In the genomic region with DNA sequence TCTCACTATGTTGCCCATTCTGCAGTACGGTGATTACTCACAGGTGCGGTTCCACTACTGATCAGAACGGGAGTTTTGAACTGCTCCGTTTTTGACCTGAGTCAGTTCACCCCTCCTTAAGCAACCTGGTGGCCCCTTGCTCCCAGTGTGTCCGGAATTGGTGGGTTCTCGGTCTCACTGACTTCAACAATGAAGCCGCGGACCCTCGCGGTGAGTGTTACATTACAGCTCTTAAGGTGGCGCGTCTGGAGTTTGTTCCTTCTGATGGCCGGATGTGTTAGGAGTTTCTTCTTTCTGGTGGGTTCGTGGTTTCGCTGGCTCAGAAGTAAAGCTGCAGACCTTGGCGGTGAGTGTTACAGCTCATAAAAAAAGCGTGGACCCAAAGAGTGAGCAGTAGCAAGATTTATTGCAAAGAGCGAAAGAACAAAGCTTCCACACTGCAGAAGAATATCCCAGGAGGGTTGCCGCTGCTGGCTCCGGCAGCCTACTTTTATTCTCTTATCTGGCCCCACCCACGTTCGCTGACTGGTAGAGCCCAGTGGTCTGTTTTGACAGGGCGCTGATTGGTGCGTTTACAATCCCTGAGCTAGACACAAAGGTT, we compare ENCODE assay signal across 11 cellular contexts. TPM values are rescaled to one million over a fixed set of nuclear protein-coding genes. Genes with fewer than 3 reads are reported as not detected.
A peak's percentile ranks its signal among the peaks of the same experiment; 100 is the strongest.
DNase-seq lines count a peak whose midpoint lies in the region; ATAC-seq and TF ChIP-seq lines count a peak whose summit lies in the region.
"Had no signal": no experiment of that assay in that cellular context is flagged by ENCODE, and none has a peak within 500 bp of the region (broad histone marks: within the 10 kb centered on the region; RNA-seq: fewer than 3 reads in every experiment).

No MANE protein-coding gene starts in this region.

- H3K4me3 Mint-ChIP-seq in activated naive CD4-positive, alpha-beta T cell treated with anti-CD3 and anti-CD28 coated beads, Interleukin-2, amount 50 U/mL, for 24 hours: peak overlapping the region; percentile 94
- H3K4me3 Mint-ChIP-seq in stimulated activated effector memory CD8-positive, alpha-beta T cell treated with anti-CD3 and anti-CD28 coated beads, Interleukin-12 subunit alpha, Interleukin-12 subunit beta, amount 100 ng/mL, for 72 hours: no peak overlapping the region

- no peaks in the 10 kb centered on the region for H3K27me3 ChIP-seq in upper lobe of right lung
- H3K27me3 ChIP-seq: adrenal gland, thyroid gland had no signal

- no peaks in the 10 kb centered on the region for H3K9me3 ChIP-seq in upper lobe of right lung
- H3K9me3 ChIP-seq: adrenal gland, thyroid gland had no signal

- H3K27me3 Mint-ChIP-seq in activated naive CD4-positive, alpha-beta T cell treated with anti-CD3 and anti-CD28 coated beads, Interleukin-2, amount 50 U/mL, for 24 hours: no peaks in the 10 kb centered on the region

- no peaks in the 10 kb centered on the region for H3K36me3 Mint-ChIP-seq in activated naive CD4-positive, alpha-beta T cell treated with anti-CD3 and anti-CD28 coated beads, Interleukin-2, amount 50 U/mL, for 24 hours
- H3K36me3 Mint-ChIP-seq in stimulated activated effector memory CD8-positive, alpha-beta T cell treated with anti-CD3 and anti-CD28 coated beads, Interleukin-12 subunit alpha, Interleukin-12 subunit beta, amount 100 ng/mL, for 72 hours: no peaks in the 10 kb centered on the region

- TF ChIP-seq CTCF in upper lobe of right lung (IDR thresholded peaks at IDR 0.05): no peak

- no peaks in the 10 kb centered on the region for H3K9me3 Mint-ChIP-seq in activated naive CD4-positive, alpha-beta T cell treated with anti-CD3 and anti-CD28 coated beads, Interleukin-2, amount 50 U/mL, for 24 hours
- no peaks in the 10 kb centered on the region for H3K9me3 Mint-ChIP-seq in stimulated activated effector memory CD8-positive, alpha-beta T cell treated with anti-CD3 and anti-CD28 coated beads, Interleukin-12 subunit alpha, Interleukin-12 subunit beta, amount 100 ng/mL, for 72 hours

- peaks cover 28% of the 10 kb centered on the region for H3K4me1 Mint-ChIP-seq in activated naive CD4-positive, alpha-beta T cell treated with anti-CD3 and anti-CD28 coated beads, Interleukin-2, amount 50 U/mL, for 24 hours
- H3K4me1 Mint-ChIP-seq in stimulated activated effector memory CD8-positive, alpha-beta T cell treated with anti-CD3 and anti-CD28 coated beads, Interleukin-12 subunit alpha, Interleukin-12 subunit beta, amount 100 ng/mL, for 72 hours: peaks cover 22% of the 10 kb centered on the region

- H3K4me1 ChIP-seq in upper lobe of right lung: no peaks in the 10 kb centered on the region
- H3K4me1 ChIP-seq: adrenal gland had no signal

- ATAC-seq in GM21390 (IDR thresholded peaks at IDR 0.05; ENCODE audit: unreplicated experiment) (peak; percentile 57), GM21360 (IDR thresholded peaks at IDR 0.05; ENCODE audit: unreplicated experiment) (no peak), HG02763 (IDR thresholded peaks at IDR 0.05; ENCODE audit: unreplicated experiment) (no peak), upper lobe of right lung (no peak)
- peak; percentile 68 for ATAC-seq in stimulated activated effector memory CD8-positive, alpha-beta T cell treated with anti-CD3 and anti-CD28 coated beads, Interleukin-12 subunit alpha, Interleukin-12 subunit beta, amount 100 ng/mL, for 72 hours

- H3K36me3 ChIP-seq in upper lobe of right lung: no peaks in the 10 kb centered on the region
- H3K36me3 ChIP-seq: adrenal gland, thyroid gland had no signal

- DNase-seq in T follicular helper cell (ENCODE audit: low read depth): peak; percentile 15
- DNase-seq in stimulated activated effector memory CD8-positive, alpha-beta T cell treated with anti-CD3 and anti-CD28 coated beads, Interleukin-12 subunit alpha, Interleukin-12 subunit beta, amount 100 ng/mL, for 72 hours (ENCODE audit: low spot score in 2 of 2): peak in 1 of 2 donors; percentile 68
- DNase-seq in occipital lobe (lab: John Stamatoyannopoulos, UW): no peak
- DNase-seq in upper lobe of right lung: no peak
- DNase-seq: adrenal gland, thyroid gland had no signal

- H3K27ac Mint-ChIP-seq in activated naive CD4-positive, alpha-beta T cell treated with anti-CD3 and anti-CD28 coated beads, Interleukin-2, amount 50 U/mL, for 24 hours: peak overlapping the region; percentile 86
- no peak overlapping the region for H3K27ac Mint-ChIP-seq in stimulated activated effector memory CD8-positive, alpha-beta T cell treated with anti-CD3 and anti-CD28 coated beads, Interleukin-12 subunit alpha, Interleukin-12 subunit beta, amount 100 ng/mL, for 72 hours

- intact Hi-C loops in upper lobe of right lung (cut with DNase I): no loop called here

- H3K27ac ChIP-seq in upper lobe of right lung: no peak overlapping the region
- H3K27ac ChIP-seq: adrenal gland, SK-N-MC, thyroid gland had no signal

- H3K4me3 ChIP-seq in upper lobe of right lung: no peak overlapping the region
- H3K4me3 ChIP-seq: adrenal gland, SK-N-MC, thyroid gland had no signal

RNA-seq across cellular contexts. Expression of a gene that starts 17.6 kb away (rescaled TPM):
- 104 TPM for total RNA-seq in occipital lobe
- total RNA-seq in upper lobe of right lung: 64.6 TPM

Comparison
In these comparisons a context has a peak if more than half of its experiments do, and no peak if none do; other contexts are left out.
1. ATAC-seq: peak in GM21390 (single experiment) and stimulated activated effector memory CD8-positive, alpha-beta T cell treated with anti-CD3 and anti-CD28 coated beads, Interleukin-12 subunit alpha, Interleukin-12 subunit beta, amount 100 ng/mL, for 72 hours (single experiment); none in GM21360 (single experiment), HG02763 (single experiment) and upper lobe of right lung (single experiment).